In the genomic region with DNA sequence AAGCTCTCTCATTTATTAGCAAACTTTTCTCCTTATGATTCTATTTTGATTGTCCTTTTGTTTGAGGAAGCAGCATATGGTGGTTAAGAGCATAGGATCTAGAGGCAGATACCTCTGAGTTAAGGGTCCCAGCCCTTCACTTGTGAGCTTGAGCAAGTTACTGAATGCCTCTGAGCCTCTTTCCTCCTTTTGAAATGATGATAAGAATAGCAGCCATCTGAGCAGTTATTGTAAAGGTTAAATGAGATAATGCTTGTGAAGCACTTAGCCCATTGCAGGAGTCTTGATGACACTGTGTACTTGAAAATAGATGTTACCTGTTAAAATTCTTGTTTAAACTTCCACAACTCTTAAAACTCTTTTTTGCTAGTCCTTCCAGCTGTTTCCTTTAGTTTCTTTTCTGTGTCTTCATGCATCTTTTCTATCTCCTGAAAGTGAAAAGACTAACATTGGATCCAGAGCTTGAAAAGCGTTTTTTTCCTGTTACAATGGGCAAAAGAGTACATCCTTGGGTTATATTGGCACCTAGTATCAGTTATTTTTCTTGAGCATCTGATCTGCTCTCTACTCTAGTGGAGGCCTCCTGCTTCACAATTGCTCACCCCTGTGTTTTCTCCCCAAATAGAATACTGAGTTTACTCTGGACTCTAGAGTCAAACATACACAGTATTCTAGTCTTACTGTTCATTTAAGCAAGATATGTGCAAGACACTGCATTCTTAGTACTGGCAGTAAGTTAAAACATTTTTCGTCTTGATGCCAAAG, we compare ENCODE assay signal across 8 cellular contexts. TPM values are rescaled to one million over a fixed set of nuclear protein-coding genes. Genes with fewer than 3 reads are reported as not detected.
DNase-seq lines count a peak whose midpoint lies in the region; ATAC-seq, FAIRE-seq and TF ChIP-seq lines count a peak whose summit lies in the region.

No MANE protein-coding gene starts in this region.

- H3K9me3 ChIP-seq in psoas muscle (no peaks in the 10 kb centered on the region), aorta (ENCODE audit: control insufficient read depth, low read length) (no peaks in the 10 kb centered on the region)

- H3K4me1 ChIP-seq in psoas muscle (peaks cover 45% of the 10 kb centered on the region), aorta (ENCODE audit: control insufficient read depth in 1 of 2, insufficient read depth in 2 of 2, low read length in 2 of 2) (peaks cover 0 to 2% of the 10 kb centered on the region in 2 donors)

- intact Hi-C loops in psoas muscle (cut with DNase I): loop anchor here in 1 of 2 donors (5.0 kb wide), 2 partner anchors 49 to 64 kb away; a partner anchor contains a TSS
- intact Hi-C loops in aorta (cut with DNase I): loop anchor here (5.0 to 10.0 kb wide), 5 partner anchors 49 to 224 kb away; no protein-coding TSS in a partner anchor

- 71 to 89% (median 80%) methylated on average over 2 of the region's 2 CpGs for WGBS in psoas muscle, 3 donors
- WGBS in aorta, 2 donors: 56 to 66% methylated on average over 2 of the region's 2 CpGs

- TF ChIP-seq POLR2A in GM12892 (IDR thresholded peaks at IDR 0.05; ENCODE audit: low read depth, low read length): no peak

- TF ChIP-seq CTCF in epithelial cell of esophagus (IDR thresholded peaks at IDR 0.05; ENCODE audit: insufficient read depth, low read depth, low read length, missing control alignments): no peak
- TF ChIP-seq CTCF in psoas muscle (IDR thresholded peaks at IDR 0.05): no peak

- DNase-seq in GM12892 (ENCODE audit: insufficient read length): no peak
- peak; percentile 46 for DNase-seq in OCI-M1 (lab: John Stamatoyannopoulos, UW)
- no peak for DNase-seq in epithelial cell of esophagus (ENCODE audit: low read depth)
- no peak for DNase-seq in psoas muscle
- no peak for DNase-seq in epidermal melanocyte (ENCODE audit: insufficient read length, low spot score)
- DNase-seq in A172 (ENCODE audit: low spot score): no peak
- DNase-seq in NCI-H1092 treated with DMSO at 0.1 percent for 48 hours (lab: John Stamatoyannopoulos, UW): no peak
- DNase-seq in aorta: no peak

- H3K27ac ChIP-seq in psoas muscle: no peak overlapping the region
- no peak overlapping the region for H3K27ac ChIP-seq in aorta (ENCODE audit: low read depth in 1 of 2, low read length in 2 of 2)

- FAIRE-seq in GM12892 (lab: Jason Lieb, UNC): peak; percentile 36

- H3K4me3 ChIP-seq in epithelial cell of esophagus (ENCODE audit: low read length) (peak overlapping the region; percentile 88), psoas muscle (peak overlapping the region; percentile 96), aorta (ENCODE audit: low read length in 2 of 2) (peak overlapping the region in 1 of 2 donors; percentile 41)

- ATAC-seq in psoas muscle: no peak
- ATAC-seq in aorta (ENCODE audit: low FRiP score): no peak

- no peaks in the 10 kb centered on the region for H3K36me3 ChIP-seq in psoas muscle (ENCODE audit: insufficient read depth in 1 of 2, low read depth in 1 of 2)
- H3K36me3 ChIP-seq in aorta (ENCODE audit: control insufficient read depth in 1 of 2, insufficient read depth in 2 of 2, low read length in 1 of 2): no peaks in the 10 kb centered on the region

- H3K27me3 ChIP-seq in psoas muscle (ENCODE audit: insufficient read depth in 3 of 3, low read length in 2 of 3) (no peaks in the 10 kb centered on the region), aorta (ENCODE audit: control insufficient read depth in 1 of 2, insufficient read depth in 2 of 2, low read length in 1 of 2) (peaks cover 0 to 2% of the 10 kb centered on the region in 2 donors)

RNA-seq across cellular contexts. Expression of a gene that starts 3.1 kb away (rescaled TPM):
- 46.9 TPM for polyA plus RNA-seq in GM12892 (2012; ENCODE audit: missing spikeins)
- total RNA-seq in psoas muscle (10 to 100 TPM; 16.5 to 32.4 (median 24.5) TPM), aorta (100 to 1,000 TPM; 164 to 173 TPM)
- polyA plus RNA-seq in psoas muscle (10 to 100 TPM in 1 of 3 donors, 1 to 10 TPM in 2; 4.3 to 20.7 (median 8.9) TPM), aorta (10 to 100 TPM; 43.8 to 46.8 TPM)
- 226 and 236 TPM in 2 replicates for total RNA-seq in A172 (2014; rRNA removed; shearing (Covaris generic))
